6 cellular contexts compared by ENCODE assay signal in the genomic region with DNA sequence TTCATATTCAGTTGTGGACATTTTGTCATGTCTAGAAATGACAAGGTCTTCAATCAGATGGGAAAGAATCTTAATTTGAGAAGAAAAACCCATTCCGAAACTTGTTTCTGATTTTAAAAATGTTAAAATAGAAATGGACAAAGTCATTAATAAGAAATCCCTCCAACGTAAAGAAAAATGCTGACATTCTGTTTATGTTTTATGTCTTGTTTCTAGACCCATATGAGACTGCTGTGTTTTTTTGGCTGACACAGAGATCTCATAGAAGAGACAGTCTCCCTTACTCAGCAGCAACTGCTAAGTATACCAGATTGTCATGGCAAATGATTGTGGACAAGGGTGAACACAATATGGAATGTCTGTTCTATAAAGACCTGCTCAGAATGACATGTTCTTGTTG.
"Had no signal": no experiment of that assay in that cellular context is flagged by ENCODE, and none has a peak within 500 bp of the region (broad histone marks: within the 10 kb centered on the region; RNA-seq: fewer than 3 reads in every experiment).

No MANE protein-coding gene starts in this region.

- H3K4me2 ChIP-seq: KMS-11 had no signal

- H3K9ac ChIP-seq: KMS-11 had no signal

- H3K27ac ChIP-seq: HL-60, KMS-11 had no signal

- FAIRE-seq: HTR-8/SVneo had no signal

- DNase-seq: IMR-90, KBM-7, KG1 had no signal
